Comparison of ENCODE assay signal across 10 cellular contexts in genomic region chr4:13542577-13543042, GRCh38. TPM values are rescaled to one million over a fixed set of nuclear protein-coding genes. Genes with fewer than 3 reads are reported as not detected.
A peak's percentile ranks its signal among the peaks of the same experiment; 100 is the strongest.
DNase-seq lines count a peak whose midpoint lies in the region; ATAC-seq, FAIRE-seq and TF ChIP-seq lines count a peak whose summit lies in the region.
"Had no signal": no experiment of that assay in that cellular context is flagged by ENCODE, and none has a peak within 500 bp of the region (broad histone marks: within the 10 kb centered on the region; RNA-seq: fewer than 3 reads in every experiment).

No MANE protein-coding gene starts in this region.

- CTCF ChIA-PET in endothelial cell of umbilical vein (lab: Charles Lee): interaction anchor here (1.4 to 1.9 kb wide), 2 partner anchors 690 kb away, joined by 6 to 10 read pairs; no protein-coding TSS in a partner anchor

- POLR2A ChIA-PET in endothelial cell of umbilical vein (lab: Charles Lee): no interaction called here

- no peak for ATAC-seq in GM18511 (IDR thresholded peaks at IDR 0.05; ENCODE audit: unreplicated experiment)
- ATAC-seq in GM19324 (IDR thresholded peaks at IDR 0.05; ENCODE audit: low FRiP score, unreplicated experiment): no peak

- H3F3A ChIP-seq in MM.1S (ENCODE audit: insufficient read depth, low read length): no peaks in the 10 kb centered on the region

- intact Hi-C loops in endothelial cell of umbilical vein (cut with micrococcal nuclease): no loop called here

- no peak overlapping the region for H2AFZ ChIP-seq in MM.1S (ENCODE audit: low read length)
- H2AFZ ChIP-seq in endothelial cell of umbilical vein (ENCODE audit: low read depth, low read length): no peak overlapping the region
- no peak overlapping the region for H2AFZ ChIP-seq in osteoblast (ENCODE audit: low read length)

- no peak overlapping the region for H3K4me3 ChIP-seq in MM.1S (ENCODE audit: low read length)
- H3K4me3 ChIP-seq in endothelial cell of umbilical vein (replicated peaks in 1 of 3; ENCODE audit: insufficient read depth in 1 of 3, low read depth in 1 of 3, low read length in 3 of 3): no peak overlapping the region
- H3K4me3 ChIP-seq in osteoblast (ENCODE audit: insufficient read depth, low read length): no peak overlapping the region
- peak overlapping the region in 1 of 2 donors; percentile 31 for H3K4me3 ChIP-seq in small intestine (ENCODE audit: low read depth in 1 of 2, low read length in 2 of 2)

- dilution Hi-C loops in endothelial cell of umbilical vein (cut with MboI; ENCODE audit: extremely low pct_ligation_motif_present, low sequenced_read_pairs): no loop called here

- BruUV-seq in endothelial cell of umbilical vein (replicated peaks; lab: Mats Ljungman, UMichigan): no TSS peak

- no peaks in the 10 kb centered on the region for H3K9me1 ChIP-seq in endothelial cell of umbilical vein (replicated peaks; ENCODE audit: control insufficient read depth, extremely low read depth, insufficient read depth, low read length)

- H3K4me1 ChIP-seq in MM.1S (ENCODE audit: low read length) (no peaks in the 10 kb centered on the region), endothelial cell of umbilical vein (ENCODE audit: control insufficient read depth, extremely low read depth, insufficient read depth, low read length) (peaks cover 4% of the 10 kb centered on the region), osteoblast (ENCODE audit: insufficient read depth, low read length) (peaks cover 11% of the 10 kb centered on the region), small intestine (ENCODE audit: control insufficient read depth in 2 of 2, insufficient read depth in 1 of 2, low read depth in 1 of 2, low read length in 1 of 2) (peaks cover 0 to 2% of the 10 kb centered on the region in 2 donors)

- H3K27me3 ChIP-seq in MM.1S (replicated peaks; ENCODE audit: insufficient read depth, low read length): peaks cover 34% of the 10 kb centered on the region
- H3K27me3 ChIP-seq in endothelial cell of umbilical vein (ENCODE audit: control insufficient read depth in 2 of 2, insufficient read depth in 2 of 2, low read length in 2 of 2): peaks cover 85 to 95% of the 10 kb centered on the region in 2 experiments
- peaks cover 35% of the 10 kb centered on the region for H3K27me3 ChIP-seq in osteoblast (ENCODE audit: insufficient read depth, low read length)
- H3K27me3 ChIP-seq in small intestine (ENCODE audit: control insufficient read depth in 2 of 2, insufficient read depth in 2 of 2, low read length in 2 of 2): peaks cover 13 to 68% of the 10 kb centered on the region in 2 donors

- no peak for FAIRE-seq in endothelial cell of umbilical vein (lab: Jason Lieb, UNC)
- FAIRE-seq in small intestine (lab: Jason Lieb, UNC): no peak

- H3K4me2 ChIP-seq in MM.1S (ENCODE audit: low read depth, low read length): no peak overlapping the region
- no peak overlapping the region for H3K4me2 ChIP-seq in endothelial cell of umbilical vein (ENCODE audit: insufficient read depth, low read length)
- H3K4me2 ChIP-seq in osteoblast (ENCODE audit: insufficient read depth, low read length): no peak overlapping the region

- H3K9me3 ChIP-seq in MM.1S (replicated peaks; ENCODE audit: insufficient read depth, low read length): no peaks in the 10 kb centered on the region
- no peaks in the 10 kb centered on the region for H3K9me3 ChIP-seq in endothelial cell of umbilical vein (replicated peaks; ENCODE audit: control insufficient read depth, insufficient read depth, low read length)
- H3K9me3 ChIP-seq in osteoblast (ENCODE audit: low read depth, low read length): no peaks in the 10 kb centered on the region
- no peaks in the 10 kb centered on the region for H3K9me3 ChIP-seq in small intestine (ENCODE audit: control insufficient read depth, low read depth)

- no peaks in the 10 kb centered on the region for H4K20me1 ChIP-seq in MM.1S (ENCODE audit: insufficient read depth, low read length)
- no peaks in the 10 kb centered on the region for H4K20me1 ChIP-seq in endothelial cell of umbilical vein (replicated peaks; ENCODE audit: control insufficient read depth, extremely low read depth, insufficient read depth, low read length)
- no peaks in the 10 kb centered on the region for H4K20me1 ChIP-seq in osteoblast (ENCODE audit: insufficient read depth, low read length)

- DNase-seq in GM13976 (ENCODE audit: low spot score) (peak; percentile 20), MM.1S (peak; percentile 3), endothelial cell of umbilical vein (ENCODE audit: low read depth, low spot score) (no peak), osteoblast (ENCODE audit: insufficient read length, low spot score, missing footprints) (peak; percentile 84), small intestine (no peak), hippocampal formation (lab: John Stamatoyannopoulos, UW) (no peak)
- DNase-seq: DND-41, NCI-H69 had no signal

- TF ChIP-seq CTCF in GM13976 (IDR thresholded peaks at IDR 0.05; ENCODE audit: borderline replicate concordance, control extremely low read depth, extremely low read depth, insufficient read depth, missing control alignments) (no peak), MM.1S (IDR thresholded peaks at IDR 0.05; ENCODE audit: low read length) (no peak), endothelial cell of umbilical vein (IDR thresholded peaks at IDR 0.05; ENCODE audit: extremely low read depth in 1 of 2, insufficient read depth in 1 of 2, low read depth in 1 of 2, low read length in 2 of 2) (no peak), osteoblast (IDR thresholded peaks at IDR 0.05; ENCODE audit: extremely low read depth, low read depth, low read length) (no peak)

- H3K9me2 ChIP-seq in MM.1S (replicated peaks; ENCODE audit: insufficient read depth, low read length): no peaks in the 10 kb centered on the region

- H3K79me2 ChIP-seq in MM.1S (ENCODE audit: low read length) (no peaks in the 10 kb centered on the region), endothelial cell of umbilical vein (ENCODE audit: control insufficient read depth, insufficient read depth, low read length) (no peaks in the 10 kb centered on the region), osteoblast (ENCODE audit: insufficient read depth, low read length) (no peaks in the 10 kb centered on the region)

- 19 to 25% (median 20%) methylated on average over 27 of the region's 27 CpGs for WGBS in small intestine, 3 donors

- in situ Hi-C loops in GM13976 (cut with MboI; ENCODE audit: low sequenced_read_pairs, unreplicated experiment): loop anchor here (10.0 kb wide), 1 partner anchor 808 kb away; no protein-coding TSS in a partner anchor

- no peak overlapping the region for H3K27ac ChIP-seq in MM.1S (ENCODE audit: low read length)
- no peak overlapping the region for H3K27ac ChIP-seq in endothelial cell of umbilical vein (ENCODE audit: insufficient read depth, low read depth, low read length)
- no peak overlapping the region for H3K27ac ChIP-seq in osteoblast (ENCODE audit: low read depth, low read length)
- no peak overlapping the region for H3K27ac ChIP-seq in small intestine (ENCODE audit: low read depth in 1 of 2, low read length in 1 of 2)

- H3K9ac ChIP-seq in MM.1S (ENCODE audit: low read length): no peak overlapping the region
- no peak overlapping the region for H3K9ac ChIP-seq in endothelial cell of umbilical vein (replicated peaks; ENCODE audit: extremely low read depth, insufficient read depth, low read length)

- no peaks in the 10 kb centered on the region for H3K36me3 ChIP-seq in MM.1S (replicated peaks; ENCODE audit: insufficient read depth, low read length)
- no peaks in the 10 kb centered on the region for H3K36me3 ChIP-seq in endothelial cell of umbilical vein (ENCODE audit: control insufficient read depth in 2 of 2, extremely low read depth in 1 of 2, insufficient read depth in 2 of 2, low read length in 2 of 2)
- H3K36me3 ChIP-seq in osteoblast (ENCODE audit: insufficient read depth, low read length): no peaks in the 10 kb centered on the region
- H3K36me3 ChIP-seq in small intestine (ENCODE audit: control insufficient read depth in 2 of 2, insufficient read depth in 2 of 2, low read length in 2 of 2): no peaks in the 10 kb centered on the region

- TF ChIP-seq POLR2A in endothelial cell of umbilical vein (IDR thresholded peaks at IDR 0.05; ENCODE audit: low read depth, low read length): no peak

TF ChIP-seq in endothelial cell of umbilical vein, 7 proteins besides CTCF, POLR2A, EP300 and RAD21:
- TF ChIP-seq MYC (IDR thresholded peaks at IDR 0.05; ENCODE audit: low read depth, low read length) (no peak), EZH2 (IDR thresholded peaks at IDR 0.05; ENCODE audit: borderline replicate concordance, low read depth, low read length, severe bottlenecking) (peak; percentile 61)
TF ChIP-seq in endothelial cell of umbilical vein: peak in this region for 1.

RNA-seq across cellular contexts. Expression of gene NKX3-2, which starts 1.7 kb away (rescaled TPM):
- total RNA-seq in endothelial cell of umbilical vein (not detected in 2 replicates), osteoblast (0.72 and 1.2 TPM in 2 replicates)
- polyA plus RNA-seq in endothelial cell of umbilical vein (not detected in 2 replicates), small intestine (under 1 TPM in 1 of 3 donors, not detected in 2; 0.24 TPM)
- not detected in 2 replicates for polyA plus RNA-seq in endothelial cell of umbilical vein (2011; cell fraction: cytosol; rRNA removed)
- not detected in 2 replicates for polyA plus RNA-seq in endothelial cell of umbilical vein (2011; cell fraction: nucleus; rRNA removed)
- not detected in 2 replicates for polyA plus RNA-seq in endothelial cell of umbilical vein (2012)
- not detected in 2 replicates for polyA minus RNA-seq in endothelial cell of umbilical vein
- polyA minus RNA-seq in endothelial cell of umbilical vein (2011; cell fraction: cytosol; rRNA and poly(A)+ RNA removed): not detected
- not detected in 2 replicates for polyA minus RNA-seq in endothelial cell of umbilical vein (2011; cell fraction: nucleus; rRNA and poly(A)+ RNA removed)

RNA-seq across cellular contexts. Expression of gene RAB28, which starts 58.5 kb away (rescaled TPM):
- total RNA-seq in endothelial cell of umbilical vein (13.2 and 15.5 TPM in 2 replicates), osteoblast (12.3 and 13.3 TPM in 2 replicates)
- polyA plus RNA-seq in endothelial cell of umbilical vein (10.9 and 13.0 TPM in 2 replicates), small intestine (10 to 100 TPM in 1 of 3 donors, 1 to 10 TPM in 2; 7.4 to 13.6 (median 8.4) TPM)
- 13.9 and 16.0 TPM in 2 replicates for polyA plus RNA-seq in endothelial cell of umbilical vein (2011; cell fraction: cytosol; rRNA removed)
- 16.5 and 18.9 TPM in 2 replicates for polyA plus RNA-seq in endothelial cell of umbilical vein (2011; cell fraction: nucleus; rRNA removed)
- polyA plus RNA-seq in endothelial cell of umbilical vein (2012): 14.1 and 14.9 TPM in 2 replicates
- polyA minus RNA-seq in endothelial cell of umbilical vein: 7.9 and 8.3 TPM in 2 replicates
- 4.8 TPM for polyA minus RNA-seq in endothelial cell of umbilical vein (2011; cell fraction: cytosol; rRNA and poly(A)+ RNA removed)
- 21.5 and 21.7 TPM in 2 replicates for polyA minus RNA-seq in endothelial cell of umbilical vein (2011; cell fraction: nucleus; rRNA and poly(A)+ RNA removed)

Comparison
In these comparisons a context has a peak if more than half of its experiments do, and no peak if none do; other contexts are left out.
1. DNase-seq: peak in GM13976 (single experiment), MM.1S (single experiment) and osteoblast (single experiment); none in endothelial cell of umbilical vein (single experiment), small intestine (single experiment) and hippocampal formation (0 of 2).